1 cellular context compared by ENCODE assay signal in genomic region chr1:205612104-205612503, GRCh38.
A peak's percentile ranks its signal among the peaks of the same experiment; 100 is the strongest.
TF ChIP-seq lines count a peak whose summit lies in the region.

No MANE protein-coding gene starts in this region.

TF ChIP-seq in HepG2, 621 proteins besides CTCF, POLR2A, EP300 and RAD21 (continued from another document):
- TF ChIP-seq NR0B2 (CRISPR knock-in tag; IDR thresholded peaks at IDR 0.05) (no peak), ELK4 (CRISPR knock-in tag; IDR thresholded peaks at IDR 0.05; ENCODE audit: borderline replicate concordance) (no peak), ZNF430 (CRISPR knock-in tag; IDR thresholded peaks at IDR 0.05) (no peak), MYNN (CRISPR knock-in tag; IDR thresholded peaks at IDR 0.05; ENCODE audit: low read depth) (no peak), MTA3 (CRISPR knock-in tag; IDR thresholded peaks at IDR 0.05) (no peak), ARID4A (CRISPR knock-in tag; IDR thresholded peaks at IDR 0.05; ENCODE audit: borderline replicate concordance) (no peak), NFYC (CRISPR knock-in tag; IDR thresholded peaks at IDR 0.05) (no peak), SATB2 (CRISPR knock-in tag; IDR thresholded peaks at IDR 0.05) (no peak), MAFF (IDR thresholded peaks at IDR 0.05; ENCODE audit: low read depth, low read length) (peak; percentile 95)
